8 cellular contexts compared by ENCODE assay signal in genomic region chr11:63813563-63814382, GRCh38. TPM values are rescaled to one million over a fixed set of nuclear protein-coding genes. Genes with fewer than 3 reads are reported as not detected.
DNase-seq lines count a peak whose midpoint lies in the region; ATAC-seq and TF ChIP-seq lines count a peak whose summit lies in the region.

No MANE protein-coding gene starts in this region.

- H3K9me3 ChIP-seq in CD8-positive, alpha-beta T cell (ENCODE audit: low read length) = no peaks in the 10 kb centered on the region
- H3K9me3 ChIP-seq in RWPE2 (ENCODE audit: severe bottlenecking) = no peaks in the 10 kb centered on the region
- H3K9me3 ChIP-seq in ascending aorta = no peaks in the 10 kb centered on the region
- no peaks in the 10 kb centered on the region for H3K9me3 ChIP-seq in right cardiac atrium (ENCODE audit: control insufficient read depth, low read length)
- H3K9me3 ChIP-seq in prostate gland = no peaks in the 10 kb centered on the region

- peak overlapping the region; percentile 35 for H3K27ac ChIP-seq in CD8-positive, alpha-beta T cell (ENCODE audit: low read depth, low read length)
- H3K27ac ChIP-seq in RWPE2 (ENCODE audit: poor library complexity, severe bottlenecking) (peak overlapping the region; percentile 48), ascending aorta (peak overlapping the region; percentile 71 to 80), right cardiac atrium (ENCODE audit: low read length) (peak overlapping the region; percentile 51), prostate gland (peak overlapping the region; percentile 78 to 79)

- peak overlapping the region; percentile 22 for H3K27ac Mint-ChIP-seq in CD8-positive, alpha-beta T cell

- CTCF ChIA-PET in CD8-positive, alpha-beta T cell (lab: Charles Lee) = interaction anchor here (1.3 kb wide), 1 partner anchor 23 kb away, joined by 4 read pairs; no protein-coding TSS in a partner anchor

- no peaks in the 10 kb centered on the region for H3K9me3 Mint-ChIP-seq in CD8-positive, alpha-beta T cell

- peak in 5 of 7 experiments; percentile 4 to 52 (median 18) for DNase-seq in CD8-positive, alpha-beta T cell
- no peak for DNase-seq in RWPE2 (ENCODE audit: low spot score)
- peak in 1 of 2 donors; percentile 70 for DNase-seq in ascending aorta (ENCODE audit: low spot score in 2 of 2)
- DNase-seq in right cardiac atrium = peak; percentile 71 to 84 (median 82)
- peak; percentile 33 for DNase-seq in prostate gland (ENCODE audit: low spot score)
- no peak for DNase-seq in HPDE6-E6E7 (ENCODE audit: extremely low spot score)

- peaks cover 23% of the 10 kb centered on the region for H3K36me3 Mint-ChIP-seq in CD8-positive, alpha-beta T cell

- under 1% methylated on average over 74 of the region's 74 CpGs for WGBS in right cardiac atrium
- WGBS in prostate gland = under 1% methylated on average over 70 of the region's 74 CpGs

- no peaks in the 10 kb centered on the region for H3K27me3 Mint-ChIP-seq in CD8-positive, alpha-beta T cell (ENCODE audit: low read depth)

- peak overlapping the region; percentile 79 for H3K4me3 Mint-ChIP-seq in CD8-positive, alpha-beta T cell

- H3K36me3 ChIP-seq in CD8-positive, alpha-beta T cell (ENCODE audit: insufficient read depth, low read length) = no peaks in the 10 kb centered on the region
- H3K36me3 ChIP-seq in RWPE2 (ENCODE audit: low read depth) = peaks cover 39% of the 10 kb centered on the region
- peaks cover 15 to 20% of the 10 kb centered on the region in 2 donors for H3K36me3 ChIP-seq in ascending aorta
- peaks cover 4% of the 10 kb centered on the region in 2 donors for H3K36me3 ChIP-seq in prostate gland

- intact Hi-C loops in CD8-positive, alpha-beta T cell (cut with DNase I, micrococcal nuclease) = loop anchor here (1.0 to 5.0 kb wide), 3 partner anchors 46 to 131 kb away; partner anchors contain the start of genes RTN3 (in 1 of the 2) and ZFTA (in 1 of the 2)
- intact Hi-C loops in ascending aorta (cut with DNase I) = loop anchor here (1.0 to 10.0 kb wide), 3 partner anchors 25 to 139 kb away; partner anchors contain the start of gene ATL3
- intact Hi-C loops in right cardiac atrium (cut with DNase I) = loop anchor here in 1 of 4 donors (5.0 kb wide), 1 partner anchor 46 kb away; the partner anchor contains the start of gene ZFTA
- intact Hi-C loops in prostate gland (cut with DNase I) = loop anchor here (5.0 kb wide), 1 partner anchor 46 kb away; the partner anchor contains the start of gene ZFTA

- H3K27me3 ChIP-seq in CD8-positive, alpha-beta T cell (ENCODE audit: insufficient read depth, low read length) = no peaks in the 10 kb centered on the region
- no peaks in the 10 kb centered on the region for H3K27me3 ChIP-seq in RWPE2 (ENCODE audit: insufficient read depth, poor library complexity, severe bottlenecking)
- no peaks in the 10 kb centered on the region for H3K27me3 ChIP-seq in ascending aorta
- H3K27me3 ChIP-seq in right cardiac atrium (ENCODE audit: control insufficient read depth, insufficient read depth) = no peaks in the 10 kb centered on the region
- H3K27me3 ChIP-seq in prostate gland (replicated peaks; ENCODE audit: insufficient read depth) = no peaks in the 10 kb centered on the region

- peaks cover 12% of the 10 kb centered on the region for H3K4me1 ChIP-seq in CD8-positive, alpha-beta T cell (ENCODE audit: insufficient read depth, low read length)
- peaks cover 5% of the 10 kb centered on the region for H3K4me1 ChIP-seq in RWPE2 (ENCODE audit: insufficient read depth, poor library complexity, severe bottlenecking)
- H3K4me1 ChIP-seq in ascending aorta = peaks cover 3 to 15% of the 10 kb centered on the region in 2 donors
- no peaks in the 10 kb centered on the region for H3K4me1 ChIP-seq in right cardiac atrium (ENCODE audit: control insufficient read depth, insufficient read depth, low read length)
- peaks cover 9% of the 10 kb centered on the region for H3K4me1 ChIP-seq in prostate gland (replicated peaks)

- POLR2A ChIA-PET in CD8-positive, alpha-beta T cell (lab: Charles Lee) = interaction anchor here (1.1 kb wide), 1 partner anchor 161 kb away, joined by 4 read pairs; the partner anchor contains the start of gene COX8A

- peak overlapping the region; percentile 80 for H3K4me3 ChIP-seq in CD8-positive, alpha-beta T cell (ENCODE audit: low read depth, low read length)
- H3K4me3 ChIP-seq in RWPE2 (ENCODE audit: severe bottlenecking) (peak overlapping the region; percentile 96), ascending aorta (peak overlapping the region; percentile 95), right cardiac atrium (ENCODE audit: low read length) (peak overlapping the region; percentile 89), prostate gland (peak overlapping the region; percentile 79 to 88)

- ATAC-seq in CD8-positive, alpha-beta T cell = peak; percentile 27
- peak; percentile 50 for ATAC-seq in GM19372 (IDR thresholded peaks at IDR 0.05; ENCODE audit: low read depth, unreplicated experiment)
- ATAC-seq in HG03442 (IDR thresholded peaks at IDR 0.05; ENCODE audit: unreplicated experiment) = peak; percentile 39
- peak; percentile 60 for ATAC-seq in RWPE2 (ENCODE audit: low read depth)
- ATAC-seq in right cardiac atrium = peak; percentile 66 to 73

- H3K4me1 Mint-ChIP-seq in CD8-positive, alpha-beta T cell (ENCODE audit: low read depth) = peaks cover 24% of the 10 kb centered on the region

- TF ChIP-seq CTCF in CD8-positive, alpha-beta T cell (IDR thresholded peaks at IDR 0.05) = no peak
- TF ChIP-seq CTCF in RWPE2 (IDR thresholded peaks at IDR 0.05; ENCODE audit: poor library complexity, severe bottlenecking) (no peak), ascending aorta (IDR thresholded peaks at IDR 0.05) (peak in 1 of 3 experiments; percentile 5), prostate gland (IDR thresholded peaks at IDR 0.05) (peak in 1 of 4 experiments; percentile 4)

- TF ChIP-seq POLR2A in prostate gland (IDR thresholded peaks at IDR 0.05) = no peak

RNA-seq across cellular contexts. Expression of gene SPINDOC, which starts 0.5 kb away (rescaled TPM):
- total RNA-seq in CD8-positive, alpha-beta T cell = 1 to 10 TPM; 4.0 to 4.1 TPM
- 5.0 TPM for total RNA-seq in ascending aorta
- total RNA-seq in right cardiac atrium = 10 to 100 TPM; 12.8 to 18.8 (median 17.4) TPM
- polyA plus RNA-seq in right cardiac atrium = 13.6 TPM
- total RNA-seq in prostate gland = 10 to 100 TPM; 17.8 to 36.2 TPM

RNA-seq across cellular contexts. Expression of gene MARK2, which starts 25.1 kb away (rescaled TPM):
- total RNA-seq in CD8-positive, alpha-beta T cell = 10 to 100 TPM; 16.9 to 19.1 TPM
- total RNA-seq in ascending aorta (45.7 TPM), right cardiac atrium (10 to 100 TPM; 31.3 to 45.3 (median 41.1) TPM), prostate gland (10 to 100 TPM; 65.4 to 67.2 TPM)
- 20.0 TPM for polyA plus RNA-seq in right cardiac atrium

RNA-seq across cellular contexts. Expression of gene ZFTA, which starts 45.2 kb away (rescaled TPM):
- 1 to 10 TPM; 3.2 to 5.7 TPM for total RNA-seq in CD8-positive, alpha-beta T cell
- total RNA-seq in ascending aorta (34.7 TPM), right cardiac atrium (10 to 100 TPM; 13.9 to 17.7 (median 15.4) TPM), prostate gland (10 to 100 TPM; 13.9 to 32.7 TPM)
- polyA plus RNA-seq in right cardiac atrium = 7.9 TPM

Comparison
In these comparisons a context has a peak if more than half of its experiments do, and no peak if none do; other contexts are left out.
1. DNase-seq: peak in CD8-positive, alpha-beta T cell (5 of 7), right cardiac atrium (3 of 3) and prostate gland (single experiment); none in RWPE2 (single experiment) and HPDE6-E6E7 (single experiment).
2. Peak in every context shown above with its lines, with median percentiles within 50 percentile points of each other: ATAC-seq, H3K27ac ChIP-seq and H3K4me3 ChIP-seq.